In the genomic region with DNA sequence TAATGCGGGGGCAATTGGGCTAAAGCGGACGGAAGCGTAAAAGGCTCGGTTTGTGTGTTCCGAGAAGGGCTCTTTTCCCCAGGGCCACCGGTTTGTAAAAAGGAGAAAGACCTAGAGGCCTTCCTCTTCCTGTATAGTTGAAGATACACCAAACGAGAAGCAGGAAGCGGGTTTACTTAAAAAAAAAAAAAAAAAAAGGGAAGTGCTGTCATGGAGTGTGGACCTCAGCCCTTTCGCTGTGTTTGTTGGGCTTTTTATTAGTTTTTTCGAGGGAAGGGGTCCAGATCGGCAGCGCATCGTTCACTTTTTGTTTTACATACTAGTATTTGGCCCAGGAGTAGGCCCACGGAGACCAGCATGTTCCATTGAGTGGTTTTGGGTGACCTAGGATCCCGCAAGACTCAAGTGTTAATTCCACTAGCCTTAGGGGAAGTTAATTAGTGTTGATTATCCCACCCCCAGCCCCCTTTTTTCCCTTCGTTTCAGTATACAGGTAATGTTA, we compare ENCODE assay signal across 1 cellular context.
TF ChIP-seq lines count a peak whose summit lies in the region.

No MANE protein-coding gene starts in this region.

TF ChIP-seq in HCT116, 20 proteins besides CTCF, POLR2A, EP300 and RAD21 (continued from another document):
- TF ChIP-seq, protein P1, sequence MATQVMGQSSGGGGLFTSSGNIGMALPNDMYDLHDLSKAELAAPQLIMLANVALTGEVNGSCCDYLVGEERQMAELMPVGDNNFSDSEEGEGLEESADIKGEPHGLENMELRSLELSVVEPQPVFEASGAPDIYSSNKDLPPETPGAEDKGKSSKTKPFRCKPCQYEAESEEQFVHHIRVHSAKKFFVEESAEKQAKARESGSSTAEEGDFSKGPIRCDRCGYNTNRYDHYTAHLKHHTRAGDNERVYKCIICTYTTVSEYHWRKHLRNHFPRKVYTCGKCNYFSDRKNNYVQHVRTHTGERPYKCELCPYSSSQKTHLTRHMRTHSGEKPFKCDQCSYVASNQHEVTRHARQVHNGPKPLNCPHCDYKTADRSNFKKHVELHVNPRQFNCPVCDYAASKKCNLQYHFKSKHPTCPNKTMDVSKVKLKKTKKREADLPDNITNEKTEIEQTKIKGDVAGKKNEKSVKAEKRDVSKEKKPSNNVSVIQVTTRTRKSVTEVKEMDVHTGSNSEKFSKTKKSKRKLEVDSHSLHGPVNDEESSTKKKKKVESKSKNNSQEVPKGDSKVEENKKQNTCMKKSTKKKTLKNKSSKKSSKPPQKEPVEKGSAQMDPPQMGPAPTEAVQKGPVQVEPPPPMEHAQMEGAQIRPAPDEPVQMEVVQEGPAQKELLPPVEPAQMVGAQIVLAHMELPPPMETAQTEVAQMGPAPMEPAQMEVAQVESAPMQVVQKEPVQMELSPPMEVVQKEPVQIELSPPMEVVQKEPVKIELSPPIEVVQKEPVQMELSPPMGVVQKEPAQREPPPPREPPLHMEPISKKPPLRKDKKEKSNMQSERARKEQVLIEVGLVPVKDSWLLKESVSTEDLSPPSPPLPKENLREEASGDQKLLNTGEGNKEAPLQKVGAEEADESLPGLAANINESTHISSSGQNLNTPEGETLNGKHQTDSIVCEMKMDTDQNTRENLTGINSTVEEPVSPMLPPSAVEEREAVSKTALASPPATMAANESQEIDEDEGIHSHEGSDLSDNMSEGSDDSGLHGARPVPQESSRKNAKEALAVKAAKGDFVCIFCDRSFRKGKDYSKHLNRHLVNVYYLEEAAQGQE (IDR thresholded peaks at IDR 0.05; ENCODE audit: low read depth) = no peak
- TF ChIP-seq SP1 (IDR thresholded peaks at IDR 0.05; ENCODE audit: low read depth) (no peak), EGR1 (IDR thresholded peaks at IDR 0.05; ENCODE audit: low read depth) (no peak), SRF (IDR thresholded peaks at IDR 0.05; ENCODE audit: low read depth) (no peak), FOSL1 (IDR thresholded peaks at IDR 0.05; ENCODE audit: low read depth) (no peak)
- TF ChIP-seq, protein P2, sequence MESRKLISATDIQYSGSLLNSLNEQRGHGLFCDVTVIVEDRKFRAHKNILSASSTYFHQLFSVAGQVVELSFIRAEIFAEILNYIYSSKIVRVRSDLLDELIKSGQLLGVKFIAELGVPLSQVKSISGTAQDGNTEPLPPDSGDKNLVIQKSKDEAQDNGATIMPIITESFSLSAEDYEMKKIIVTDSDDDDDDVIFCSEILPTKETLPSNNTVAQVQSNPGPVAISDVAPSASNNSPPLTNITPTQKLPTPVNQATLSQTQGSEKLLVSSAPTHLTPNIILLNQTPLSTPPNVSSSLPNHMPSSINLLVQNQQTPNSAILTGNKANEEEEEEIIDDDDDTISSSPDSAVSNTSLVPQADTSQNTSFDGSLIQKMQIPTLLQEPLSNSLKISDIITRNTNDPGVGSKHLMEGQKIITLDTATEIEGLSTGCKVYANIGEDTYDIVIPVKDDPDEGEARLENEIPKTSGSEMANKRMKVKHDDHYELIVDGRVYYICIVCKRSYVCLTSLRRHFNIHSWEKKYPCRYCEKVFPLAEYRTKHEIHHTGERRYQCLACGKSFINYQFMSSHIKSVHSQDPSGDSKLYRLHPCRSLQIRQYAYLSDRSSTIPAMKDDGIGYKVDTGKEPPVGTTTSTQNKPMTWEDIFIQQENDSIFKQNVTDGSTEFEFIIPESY (IDR thresholded peaks at IDR 0.05; ENCODE audit: extremely low read depth, insufficient replicate concordance, low read length) = no peak
TF ChIP-seq in HCT116: peak in this region for 0.
